8 cellular contexts compared by ENCODE assay signal in the genomic region with DNA sequence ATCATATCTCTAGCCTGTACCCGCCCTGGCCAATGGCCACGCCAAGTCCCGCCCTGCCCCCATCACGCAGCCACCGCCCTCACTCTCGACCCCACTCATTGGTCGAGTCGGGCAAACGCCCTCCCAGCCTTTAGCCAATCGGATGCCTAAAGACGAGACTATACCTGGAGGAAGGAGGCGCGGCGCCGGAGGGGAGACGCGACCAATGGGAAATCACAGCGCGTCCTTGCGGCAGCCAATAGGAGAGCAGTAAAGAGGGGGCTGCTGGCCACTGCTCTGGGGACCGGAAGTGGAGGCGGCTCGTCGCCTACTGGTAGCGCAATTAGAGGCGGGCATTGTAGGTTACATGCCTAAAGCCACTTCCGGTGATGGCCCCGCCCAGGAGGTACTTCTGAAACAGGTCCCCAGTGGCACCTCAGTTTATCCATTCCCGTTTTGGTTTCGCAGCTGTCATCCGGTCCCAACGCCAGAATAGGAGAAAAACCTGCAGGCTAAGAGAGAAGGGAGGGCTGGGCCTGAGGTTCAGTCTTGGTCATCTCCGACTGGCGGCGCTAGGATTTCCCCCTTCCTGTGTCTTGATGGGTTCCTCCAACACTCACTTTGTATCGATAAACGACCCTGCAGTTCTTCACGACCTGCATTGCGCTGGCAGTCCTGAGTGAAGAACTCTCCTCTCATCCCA.
DNase-seq lines count a peak whose midpoint lies in the region; ATAC-seq and TF ChIP-seq lines count a peak whose summit lies in the region.

No MANE protein-coding gene starts in this region.

- DNase-seq in AG08395 (ENCODE audit: low spot score) = peak; percentile 99
- peak; percentile 100 for DNase-seq in NCI-H2227 (lab: John Stamatoyannopoulos, UW; ENCODE audit: unreplicated experiment)
- DNase-seq in cardiac fibroblast (ENCODE audit: low read depth in 2 of 2) = peak; percentile 100
- DNase-seq in iPS-NIHi11 (ENCODE audit: low spot score) = peak; percentile 93

- H3K4me3 ChIP-seq in WI38 (ENCODE audit: low read depth, low read length) (peak overlapping the region; percentile 89), cardiac fibroblast (replicated peaks in 1 of 2; ENCODE audit: low read depth in 2 of 2, low read length in 2 of 2) (peak overlapping the region; percentile 71 to 73), skin epidermis (peak overlapping the region; percentile 55 to 64 (median 63))

- peak; percentile 84 for ATAC-seq in GM18909 (IDR thresholded peaks at IDR 0.05; ENCODE audit: poor library complexity, unreplicated experiment)
- ATAC-seq in HG03159 (IDR thresholded peaks at IDR 0.05; ENCODE audit: unreplicated experiment) = peak; percentile 78

- no peak for TF ChIP-seq CTCF in WI38 (IDR thresholded peaks at IDR 0.05; ENCODE audit: low read depth, low read length)
- TF ChIP-seq CTCF in cardiac fibroblast (IDR thresholded peaks at IDR 0.05; ENCODE audit: low read depth, low read length) = no peak

- peak overlapping the region in 20 of 21 experiments; percentile 84 to 96 (median 90) for H3K27ac ChIP-seq in skin epidermis

Comparison
In these comparisons a context has a peak if more than half of its experiments do, and no peak if none do; other contexts are left out.
1. Peak in every context shown above with its lines: DNase-seq, ATAC-seq, H3K4me3 ChIP-seq and H3K27ac ChIP-seq.